ENCODE assay signal across 8 cellular contexts in genomic region chr19:4122480-4122879, GRCh38. TPM values are rescaled to one million over a fixed set of nuclear protein-coding genes. Genes with fewer than 3 reads are reported as not detected.
A peak's percentile ranks its signal among the peaks of the same experiment; 100 is the strongest.
DNase-seq lines count a peak whose midpoint lies in the region; ATAC-seq and TF ChIP-seq lines count a peak whose summit lies in the region.

No MANE protein-coding gene starts in this region.

- H3K14ac ChIP-seq in mesenchymal stem cell (ENCODE audit: low read length in 2 of 2), result peak overlapping the region in 1 of 2 experiments; percentile 87

- H3K4me2 ChIP-seq in mesenchymal stem cell (ENCODE audit: low read length, poor library complexity, severe bottlenecking), result peak overlapping the region; percentile 94

- no peak for TF ChIP-seq CTCF in left ventricle myocardium inferior (IDR thresholded peaks at IDR 0.05; ENCODE audit: borderline replicate concordance)
- TF ChIP-seq CTCF in brain (conservative IDR thresholded peaks at IDR 0.05), result no peak

- H3K23ac ChIP-seq in mesenchymal stem cell (ENCODE audit: low read length in 2 of 2), result peak overlapping the region in 1 of 2 experiments; percentile 47

- peaks cover 27% of the 10 kb centered on the region for H3K4me1 ChIP-seq in left ventricle myocardium inferior
- H3K4me1 ChIP-seq in mesenchymal stem cell (ENCODE audit: control insufficient read depth, insufficient read depth, low read depth, low read length), result peaks cover 23% of the 10 kb centered on the region
- H3K4me1 ChIP-seq in urinary bladder (ENCODE audit: insufficient read depth), result peaks cover 4% of the 10 kb centered on the region

- H3K9ac ChIP-seq in mesenchymal stem cell (ENCODE audit: low read length), result peak overlapping the region; percentile 97

- peaks cover 14% of the 10 kb centered on the region for H3K36me3 Mint-ChIP-seq in brain

- no peak overlapping the region for H2BK5ac ChIP-seq in mesenchymal stem cell (ENCODE audit: low read depth, low read length, poor library complexity, severe bottlenecking)

- peaks cover 7% of the 10 kb centered on the region for H3K27me3 Mint-ChIP-seq in brain

- ATAC-seq in left ventricle myocardium superior (no peak), HG03460 (IDR thresholded peaks at IDR 0.05; ENCODE audit: unreplicated experiment) (no peak), HG03108 (IDR thresholded peaks at IDR 0.05; ENCODE audit: unreplicated experiment) (no peak)

- peak overlapping the region; percentile 93 to 99 (median 96) for H3K4me3 Mint-ChIP-seq in brain

- no peak for DNase-seq in left ventricle myocardium inferior
- no peak for DNase-seq in left ventricle myocardium superior
- no peak for DNase-seq in mesenchymal stem cell
- no peak for DNase-seq in NCI-H146 treated with DMSO at 0.1 percent for 48 hours (lab: John Stamatoyannopoulos, UW; ENCODE audit: unreplicated experiment)

- peaks cover 31% of the 10 kb centered on the region for H3K4me1 Mint-ChIP-seq in brain

- no peak overlapping the region for H4K8ac ChIP-seq in mesenchymal stem cell (ENCODE audit: low read length)

- H2AFZ ChIP-seq in mesenchymal stem cell (ENCODE audit: low read depth, low read length), result no peak overlapping the region

- peaks cover 7% of the 10 kb centered on the region for H3K79me1 ChIP-seq in mesenchymal stem cell (replicated peaks; ENCODE audit: low read length, poor library complexity, severe bottlenecking)

- no peaks in the 10 kb centered on the region for H3K9me3 ChIP-seq in left ventricle myocardium inferior (replicated peaks)
- no peaks in the 10 kb centered on the region for H3K9me3 ChIP-seq in mesenchymal stem cell (ENCODE audit: control insufficient read depth, low read length)

- no peak overlapping the region for H2BK15ac ChIP-seq in mesenchymal stem cell (ENCODE audit: low read depth, poor library complexity, severe bottlenecking)

- peak overlapping the region; percentile 70 for H2AK5ac ChIP-seq in mesenchymal stem cell (ENCODE audit: low read length, severe bottlenecking)

- peak overlapping the region in 1 of 2 experiments; percentile 48 for H3K18ac ChIP-seq in mesenchymal stem cell (ENCODE audit: low read depth in 1 of 2, low read length in 2 of 2)

- no peak overlapping the region for H4K91ac ChIP-seq in mesenchymal stem cell (ENCODE audit: low read length)

- H3K27ac Mint-ChIP-seq in brain, result peak overlapping the region; percentile 95 to 99 (median 98)

- intact Hi-C loops in left ventricle myocardium inferior (cut with micrococcal nuclease), result no loop called here
- intact Hi-C loops in left ventricle myocardium superior (cut with micrococcal nuclease), result no loop called here

- H3K9me3 Mint-ChIP-seq in brain, result peaks cover 0 to 3% (median 0%) of the 10 kb centered on the region in 5 experiments

- H3K27ac ChIP-seq in left ventricle myocardium inferior (replicated peaks) (peak overlapping the region; percentile 81), mesenchymal stem cell (ENCODE audit: low read length, poor library complexity, severe bottlenecking) (no peak overlapping the region), urinary bladder (ENCODE audit: low read depth) (no peak overlapping the region)

- no peak overlapping the region for H2BK120ac ChIP-seq in mesenchymal stem cell (ENCODE audit: low read depth, low read length)

- whole genome bisulfite sequencing in mesenchymal stem cell, result 77% methylated on average over 5 of the region's 5 CpGs
- 68% methylated on average over 5 of the region's 5 CpGs for WGBS in urinary bladder

- H3K4me3 ChIP-seq in left ventricle myocardium inferior (peak overlapping the region; percentile 83), mesenchymal stem cell (ENCODE audit: insufficient read depth in 1 of 2, low read depth in 1 of 2, low read length in 2 of 2) (peak overlapping the region; percentile 98), urinary bladder (ENCODE audit: low read depth, low read length) (peak overlapping the region; percentile 100)

- H3K27me3 ChIP-seq in left ventricle myocardium inferior (ENCODE audit: low read depth) (no peaks in the 10 kb centered on the region), mesenchymal stem cell (ENCODE audit: control insufficient read depth in 1 of 2, insufficient read depth in 1 of 2, low read length in 2 of 2) (no peaks in the 10 kb centered on the region)

- H3K4ac ChIP-seq in mesenchymal stem cell (ENCODE audit: low read depth in 1 of 2, low read length in 2 of 2), result peak overlapping the region in 1 of 2 experiments; percentile 64

- no peak overlapping the region for H2BK12ac ChIP-seq in mesenchymal stem cell (ENCODE audit: low read length in 2 of 2)

- H3K36me3 ChIP-seq in left ventricle myocardium inferior, result peaks cover 7% of the 10 kb centered on the region
- peaks cover 15 to 31% of the 10 kb centered on the region in 2 experiments for H3K36me3 ChIP-seq in mesenchymal stem cell (ENCODE audit: control insufficient read depth in 1 of 2, insufficient read depth in 2 of 2, low read depth in 1 of 2, low read length in 2 of 2)
- peaks cover 4% of the 10 kb centered on the region for H3K36me3 ChIP-seq in urinary bladder (ENCODE audit: insufficient read depth)

RNA-seq across cellular contexts. Expression of gene MAP2K2, which starts 1.4 kb away (rescaled TPM):
- total RNA-seq in left ventricle myocardium inferior, result 129 TPM
- total RNA-seq in left ventricle myocardium superior, result 148 TPM
- 266 TPM for polyA plus RNA-seq in brain (ENCODE audit: insufficient read depth, low read depth, low replicate concordance)
- 184 TPM for polyA plus RNA-seq in mesenchymal stem cell (2013, experiment 1 of 2)
- polyA plus RNA-seq in mesenchymal stem cell (2013, experiment 2 of 2), result 179 TPM
- 54.7 TPM for total RNA-seq in urinary bladder
- polyA plus RNA-seq in urinary bladder, result 103 TPM

RNA-seq across cellular contexts. Expression of gene CREB3L3, which starts 31.0 kb away (rescaled TPM):
- total RNA-seq in left ventricle myocardium inferior (not detected), left ventricle myocardium superior (not detected), urinary bladder (not detected)
- polyA plus RNA-seq in brain (ENCODE audit: insufficient read depth, low read depth, low replicate concordance) (0.39 TPM), urinary bladder (0.11 TPM)
- polyA plus RNA-seq in mesenchymal stem cell (2013, experiment 1 of 2), result 0.03 TPM
- 0.05 TPM for polyA plus RNA-seq in mesenchymal stem cell (2013, experiment 2 of 2)

RNA-seq across cellular contexts. Expression of gene ZBTB7A, which starts 55.8 kb away (rescaled TPM):
- total RNA-seq in left ventricle myocardium inferior, result 30.6 TPM
- 35.2 TPM for total RNA-seq in left ventricle myocardium superior
- 17.0 TPM for polyA plus RNA-seq in brain (ENCODE audit: insufficient read depth, low read depth, low replicate concordance)
- 27.7 TPM for polyA plus RNA-seq in mesenchymal stem cell (2013, experiment 1 of 2)
- polyA plus RNA-seq in mesenchymal stem cell (2013, experiment 2 of 2), result 26.9 TPM
- total RNA-seq in urinary bladder, result 8.2 TPM
- 35.3 TPM for polyA plus RNA-seq in urinary bladder

RNA-seq across cellular contexts. Expression of gene SIRT6, which starts 59.9 kb away (rescaled TPM):
- total RNA-seq in left ventricle myocardium inferior (12.9 TPM), left ventricle myocardium superior (9.3 TPM), urinary bladder (7.2 TPM)
- polyA plus RNA-seq in brain (ENCODE audit: insufficient read depth, low read depth, low replicate concordance) (39.6 TPM), urinary bladder (23.8 TPM)
- 16.5 TPM for polyA plus RNA-seq in mesenchymal stem cell (2013, experiment 1 of 2)
- polyA plus RNA-seq in mesenchymal stem cell (2013, experiment 2 of 2), result 16.2 TPM
